19 cellular contexts compared by ENCODE assay signal in the genomic region with DNA sequence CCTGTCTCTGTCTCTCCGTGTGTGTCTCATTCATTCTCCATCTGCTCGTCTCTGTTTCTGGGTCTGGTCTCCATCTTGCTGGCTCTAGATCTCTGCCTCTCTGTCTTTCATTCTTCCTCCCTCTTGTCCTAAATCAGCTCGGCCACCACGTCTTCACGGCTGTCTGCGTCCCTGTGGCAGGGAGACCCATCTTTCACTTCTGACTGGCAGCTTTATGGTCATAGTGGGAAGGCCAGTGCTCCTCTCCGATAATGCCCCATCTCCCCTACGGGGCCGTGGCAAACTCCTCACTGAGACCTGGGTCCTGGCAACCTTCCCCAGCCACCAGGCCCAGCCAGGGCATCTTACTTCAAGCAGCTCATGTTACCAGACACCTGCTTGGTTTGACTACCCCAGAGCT. TPM values are rescaled to one million over a fixed set of nuclear protein-coding genes. Genes with fewer than 3 reads are reported as not detected.
"Had no signal": no experiment of that assay in that cellular context is flagged by ENCODE, and none has a peak within 500 bp of the region (broad histone marks: within the 10 kb centered on the region; RNA-seq: fewer than 3 reads in every experiment).

No MANE protein-coding gene starts in this region.

- H2AFZ ChIP-seq: parathyroid adenoma had no signal

- H3K4me3 ChIP-seq: cardiac muscle cell, esophagus squamous epithelium, stomach, testis, upper lobe of right lung had no signal

- H3K9me3 ChIP-seq: esophagus squamous epithelium, stomach, testis, upper lobe of right lung had no signal

- DNase-seq: activated CD4-positive, alpha-beta T cell treated with anti-CD3 and anti-CD28 coated beads for 36 hours; activated CD4-positive, alpha-beta T cell treated with anti-CD3 and anti-CD28 coated beads, Interleukin-2, amount 50 U/mL, for 48 hours; activated gamma-delta T cell; effector memory CD8-positive, alpha-beta T cell; esophagus squamous epithelium; naive thymus-derived CD4-positive, alpha-beta T cell; stimulated activated CD4-positive, alpha-beta T cell treated with anti-CD3 and anti-CD28 coated beads, Interleukin-4, amount 100 ng/mL, for 24 hours; stomach; T-helper 2 cell; testis; upper lobe of right lung had no signal

- H3K36me3 Mint-ChIP-seq: activated naive CD4-positive, alpha-beta T cell treated with anti-CD3 and anti-CD28 coated beads, Interleukin-2, amount 50 U/mL, for 72 hours; memory B cell; WTC11 had no signal

- H3K27ac Mint-ChIP-seq: activated CD4-positive, alpha-beta T cell treated with anti-CD3 and anti-CD28 coated beads for 36 hours; effector memory CD8-positive, alpha-beta T cell; memory B cell; naive thymus-derived CD4-positive, alpha-beta T cell; stimulated activated effector memory CD8-positive, alpha-beta T cell treated with anti-CD3 and anti-CD28 coated beads, Interleukin-12 subunit alpha, Interleukin-12 subunit beta, amount 100 ng/mL, for 72 hours; WTC11 had no signal

- H3K36me3 ChIP-seq: cardiac muscle cell, esophagus squamous epithelium, stomach, upper lobe of right lung had no signal

- H3K9me3 Mint-ChIP-seq: activated naive CD4-positive, alpha-beta T cell treated with anti-CD3 and anti-CD28 coated beads, Interleukin-2, amount 50 U/mL, for 72 hours; effector memory CD8-positive, alpha-beta T cell; memory B cell; stimulated activated effector memory CD8-positive, alpha-beta T cell treated with anti-CD3 and anti-CD28 coated beads, Interleukin-12 subunit alpha, Interleukin-12 subunit beta, amount 100 ng/mL, for 72 hours; WTC11 had no signal

- H3K79me2 ChIP-seq: parathyroid adenoma had no signal

- H3K27ac ChIP-seq: cardiac muscle cell, esophagus squamous epithelium, parathyroid adenoma, stomach, testis, upper lobe of right lung had no signal

- H3K27me3 ChIP-seq: cardiac muscle cell, testis had no signal

- H3K4me1 ChIP-seq: parathyroid adenoma had no signal

- ATAC-seq: activated CD4-positive, alpha-beta T cell treated with anti-CD3 and anti-CD28 coated beads for 36 hours; activated naive CD4-positive, alpha-beta T cell treated with anti-CD3 and anti-CD28 coated beads, Interleukin-2, amount 50 U/mL, for 72 hours; effector memory CD8-positive, alpha-beta T cell; naive thymus-derived CD4-positive, alpha-beta T cell; sciatic nerve; stimulated activated effector memory CD8-positive, alpha-beta T cell treated with anti-CD3 and anti-CD28 coated beads, Interleukin-12 subunit alpha, Interleukin-12 subunit beta, amount 100 ng/mL, for 72 hours; upper lobe of right lung; WTC11 had no signal

- H3K4me3 Mint-ChIP-seq: activated CD4-positive, alpha-beta T cell treated with anti-CD3 and anti-CD28 coated beads for 36 hours; effector memory CD8-positive, alpha-beta T cell; memory B cell; naive thymus-derived CD4-positive, alpha-beta T cell; stimulated activated effector memory CD8-positive, alpha-beta T cell treated with anti-CD3 and anti-CD28 coated beads, Interleukin-12 subunit alpha, Interleukin-12 subunit beta, amount 100 ng/mL, for 72 hours; WTC11 had no signal

- H3K9ac ChIP-seq: parathyroid adenoma had no signal

- FAIRE-seq: TTC549 had no signal

RNA-seq across cellular contexts. Expression of gene ADGRB2, which starts 55.1 kb away (rescaled TPM):
- polyA plus RNA-seq: naive thymus-derived CD4-positive, alpha-beta T cell had no signal
